In genomic region chr19:11578342-11579142, GRCh38 we compare ENCODE assay signal across 8 cellular contexts. TPM values are rescaled to one million over a fixed set of nuclear protein-coding genes. Genes with fewer than 3 reads are reported as not detected.
DNase-seq lines count a peak whose midpoint lies in the region; ATAC-seq, FAIRE-seq and TF ChIP-seq lines count a peak whose summit lies in the region.

No MANE protein-coding gene starts in this region.

- peaks cover 25% of the 10 kb centered on the region for H3K36me3 Mint-ChIP-seq in CD8-positive, alpha-beta T cell

- in situ Hi-C loops in GM12878 (cut with MboI) = loop anchor here (25.0 kb wide), 1 partner anchor 1584 kb away; the partner anchor contains the start of genes IER2 and STX10

- no peak for TF ChIP-seq EP300 in GM12878 (IDR thresholded peaks at IDR 0.05; ENCODE audit: borderline replicate concordance in 1 of 2, control insufficient read depth in 1 of 2, low read depth in 2 of 2, low read length in 2 of 2)

- peak in 5 of 7 experiments; percentile 23 to 66 (median 29) for DNase-seq in CD8-positive, alpha-beta T cell
- no peak for DNase-seq in GM12878 (ENCODE audit: low read depth, low spot score)
- DNase-seq in NCI-H748 treated with DMSO at 0.1 percent for 48 hours (lab: John Stamatoyannopoulos, UW) = no peak

- peaks cover 34% of the 10 kb centered on the region for H3K4me1 Mint-ChIP-seq in CD8-positive, alpha-beta T cell (ENCODE audit: low read depth)

- FAIRE-seq in GM12878 (lab: Jason Lieb, UNC) = no peak

- H3K4me1 ChIP-seq in CD8-positive, alpha-beta T cell (ENCODE audit: insufficient read depth, low read length) = peaks cover 39% of the 10 kb centered on the region
- peaks cover 34% of the 10 kb centered on the region for H3K4me1 ChIP-seq in OCI-LY3 (ENCODE audit: low read length)
- peaks cover 47% of the 10 kb centered on the region for H3K4me1 ChIP-seq in GM12878 (ENCODE audit: control insufficient read depth, insufficient read depth, low read length)
- peaks cover 0 to 13% (median 7%) of the 10 kb centered on the region in 4 donors for H3K4me1 ChIP-seq in liver (ENCODE audit: control insufficient read depth in 4 of 4, insufficient read depth in 4 of 4, low read length in 3 of 4)
- peaks cover 6% of the 10 kb centered on the region for H3K4me1 ChIP-seq in stomach smooth muscle (ENCODE audit: control insufficient read depth, insufficient read depth, low read length)

- peak overlapping the region; percentile 73 for H3K27ac Mint-ChIP-seq in CD8-positive, alpha-beta T cell

- H3K9ac ChIP-seq in OCI-LY3 (ENCODE audit: low read length) (no peak overlapping the region), GM12878 (ENCODE audit: control insufficient read depth, insufficient read depth, low read length) (peak overlapping the region; percentile 11), liver (ENCODE audit: low read depth in 1 of 2, low read length in 2 of 2) (peak overlapping the region; percentile 2 to 27), stomach smooth muscle (ENCODE audit: low read length in 2 of 2) (peak overlapping the region in 1 of 2 donors; percentile 20)

- CTCF ChIA-PET in CD8-positive, alpha-beta T cell (lab: Charles Lee) = interaction anchor here (0.8 to 2.3 kb wide), 2 partner anchors 12 to 19 kb away, joined by 4 to 7 read pairs; partner anchors contain the start of gene ELOF1
- CTCF ChIA-PET in GM12878 (lab: Yijun Ruan, JAX) = interaction anchor here (0.8 to 6.0 kb wide), 6 partner anchors 11 to 42 kb away, joined by 3 to 47 read pairs (median 4); no protein-coding TSS in a partner anchor

- RAD21 ChIA-PET in GM12878 (lab: Charles Lee; ENCODE audit: unreplicated experiment) = interaction anchor here (0.6 to 2.9 kb wide), 3 partner anchors 10 to 421 kb away, joined by 5 to 21 read pairs (median 6); no protein-coding TSS in a partner anchor

- peak overlapping the region; percentile 65 for H3K4me3 ChIP-seq in CD8-positive, alpha-beta T cell (ENCODE audit: low read depth, low read length)
- H3K4me3 ChIP-seq in OCI-LY3 (ENCODE audit: low read length) = no peak overlapping the region
- H3K4me3 ChIP-seq in GM12878 = peak overlapping the region; percentile 81
- H3K4me3 ChIP-seq in liver (ENCODE audit: low read depth in 1 of 3, low read length in 3 of 3) = peak overlapping the region in 2 of 3 donors; percentile 35 to 51
- H3K4me3 ChIP-seq in stomach smooth muscle (ENCODE audit: low read length in 2 of 2) = peak overlapping the region; percentile 13 to 57

- peak; percentile 68 for TF ChIP-seq POLR2A in GM12878 (IDR thresholded peaks at IDR 0.05; ENCODE audit: low read depth, low read length)

- TF ChIP-seq RAD21 in GM12878 (IDR thresholded peaks at IDR 0.05; ENCODE audit: insufficient read depth, low read depth, low read length) (no peak), liver (IDR thresholded peaks at IDR 0.05) (no peak)

- H4K20me1 ChIP-seq in OCI-LY3 (ENCODE audit: insufficient read depth, low read length) (no peaks in the 10 kb centered on the region), GM12878 (ENCODE audit: control insufficient read depth, insufficient read depth) (no peaks in the 10 kb centered on the region)

- H3K4me2 ChIP-seq in OCI-LY3 (ENCODE audit: low read length) = peak overlapping the region; percentile 22; the same call in 1 of the 2 replicates
- H3K4me2 ChIP-seq in GM12878 (ENCODE audit: control insufficient read depth, insufficient read depth) = peak overlapping the region; percentile 72

- no peaks in the 10 kb centered on the region for H3K27me3 ChIP-seq in CD8-positive, alpha-beta T cell (ENCODE audit: insufficient read depth, low read length)
- peaks cover 18% of the 10 kb centered on the region for H3K27me3 ChIP-seq in OCI-LY3 (ENCODE audit: low read depth, low read length)
- no peaks in the 10 kb centered on the region for H3K27me3 ChIP-seq in GM12878 (replicated peaks in 1 of 2; ENCODE audit: control insufficient read depth in 2 of 2, insufficient read depth in 2 of 2, low read length in 1 of 2)
- no peaks in the 10 kb centered on the region for H3K27me3 ChIP-seq in liver (ENCODE audit: control insufficient read depth in 4 of 4, insufficient read depth in 4 of 4, low read length in 3 of 4)
- H3K27me3 ChIP-seq in stomach smooth muscle (ENCODE audit: control insufficient read depth in 1 of 2, insufficient read depth in 2 of 2, low read length in 2 of 2) = peaks cover 7 to 12% of the 10 kb centered on the region in 2 donors

- H3K79me2 ChIP-seq in OCI-LY3 (ENCODE audit: low read length) (no peaks in the 10 kb centered on the region), GM12878 (ENCODE audit: control insufficient read depth, insufficient read depth, low read length) (no peaks in the 10 kb centered on the region; the same call in 1 of the 2 replicates)

- H2AFZ ChIP-seq in OCI-LY3 (ENCODE audit: low read depth, low read length) (no peak overlapping the region), GM12878 (ENCODE audit: control insufficient read depth, low read depth, low read length) (peak overlapping the region; percentile 72)

- WGBS in GM12878 (ENCODE audit: insufficient coverage, insufficient replicate concordance, low lambda C conversion rate, missing lambda C conversion rate) = 7% methylated on average over 58 of the region's 58 CpGs
- 16% methylated on average over 58 of the region's 58 CpGs for WGBS in liver

- SMC1A ChIA-PET in GM12878 (lab: Charles Lee; ENCODE audit: uncharacterized antibody, unreplicated experiment) = interaction anchor here (0.8 to 12.2 kb wide), 3 partner anchors 9 to 18 kb away, joined by 3 to 215 read pairs (median 84); partner anchors contain the start of gene ELOF1

- H3K4me3 Mint-ChIP-seq in CD8-positive, alpha-beta T cell = peak overlapping the region; percentile 81

- ATAC-seq in CD8-positive, alpha-beta T cell = peak; percentile 53
- ATAC-seq in GM12878 (peak; percentile 71), HG02884 (IDR thresholded peaks at IDR 0.05; ENCODE audit: unreplicated experiment) (no peak), GM18868 (IDR thresholded peaks at IDR 0.05; ENCODE audit: unreplicated experiment) (no peak)

- TF ChIP-seq CTCF in CD8-positive, alpha-beta T cell (IDR thresholded peaks at IDR 0.05) = no peak
- TF ChIP-seq CTCF in OCI-LY3 (IDR thresholded peaks at IDR 0.05; ENCODE audit: low read depth, low read length) (no peak), GM12878 (IDR thresholded peaks at IDR 0.05 in 2 of 3, conservative IDR thresholded peaks at IDR 0.05 in 1 of 3; ENCODE audit: control insufficient read depth in 2 of 3, extremely low read depth in 1 of 3, insufficient read depth in 1 of 3, low read depth in 3 of 3, low read length in 3 of 3) (no peak), liver (IDR thresholded peaks at IDR 0.05; ENCODE audit: low read depth, low read length, missing input control) (no peak)

- no peaks in the 10 kb centered on the region for H3K9me3 Mint-ChIP-seq in CD8-positive, alpha-beta T cell

- intact Hi-C loops in CD8-positive, alpha-beta T cell (cut with DNase I, micrococcal nuclease) = no loop called here
- intact Hi-C loops in GM12878 (cut with micrococcal nuclease; ENCODE audit: unreplicated experiment) = no loop called here

- H3K27ac ChIP-seq in CD8-positive, alpha-beta T cell (ENCODE audit: low read depth, low read length) = peak overlapping the region; percentile 31
- H3K27ac ChIP-seq in OCI-LY3 (ENCODE audit: low read length) (no peak overlapping the region), GM12878 (ENCODE audit: control insufficient read depth, insufficient read depth) (peak overlapping the region; percentile 25; the same call in 1 of the 2 replicates), liver (ENCODE audit: low read depth in 1 of 2, low read length in 2 of 2) (peak overlapping the region in 1 of 2 donors; percentile 46), stomach smooth muscle (ENCODE audit: low read length) (no peak overlapping the region)

- H3K36me3 ChIP-seq in CD8-positive, alpha-beta T cell (ENCODE audit: insufficient read depth, low read length) = no peaks in the 10 kb centered on the region
- H3K36me3 ChIP-seq in OCI-LY3 (replicated peaks; ENCODE audit: low read depth, low read length) (no peaks in the 10 kb centered on the region), GM12878 (ENCODE audit: control insufficient read depth in 2 of 2, insufficient read depth in 2 of 2, low read length in 1 of 2) (no peaks in the 10 kb centered on the region), liver (ENCODE audit: control insufficient read depth in 4 of 4, insufficient read depth in 3 of 4, low read depth in 1 of 4, low read length in 3 of 4) (no peaks in the 10 kb centered on the region), stomach smooth muscle (ENCODE audit: control insufficient read depth in 2 of 2, insufficient read depth in 2 of 2, low read length in 2 of 2) (no peaks in the 10 kb centered on the region)

- POLR2A ChIA-PET in CD8-positive, alpha-beta T cell (lab: Charles Lee) = interaction anchor here (0.6 to 2.0 kb wide), 5 partner anchors 10 to 715 kb away, joined by 3 to 8 read pairs (median 6); partner anchors contain the start of genes ECSIT and ELOF1
- POLR2A ChIA-PET in GM12878 (lab: Charles Lee) = interaction anchor here (0.7 to 9.0 kb wide), 6 partner anchors 10 to 1909 kb away, joined by 3 to 87 read pairs (median 4); partner anchors contain the start of gene ELOF1

- H3K9me3 ChIP-seq in CD8-positive, alpha-beta T cell (ENCODE audit: low read length) = no peaks in the 10 kb centered on the region
- H3K9me3 ChIP-seq in OCI-LY3 (ENCODE audit: insufficient read depth, low read length) (no peaks in the 10 kb centered on the region), GM12878 (replicated peaks; ENCODE audit: control insufficient read depth, insufficient read depth, low read length) (no peaks in the 10 kb centered on the region), liver (ENCODE audit: control insufficient read depth in 4 of 4, low read length in 3 of 4) (no peaks in the 10 kb centered on the region), stomach smooth muscle (ENCODE audit: control insufficient read depth in 2 of 2, low read length in 2 of 2) (no peaks in the 10 kb centered on the region)

- H3K27me3 Mint-ChIP-seq in CD8-positive, alpha-beta T cell (ENCODE audit: low read depth) = no peaks in the 10 kb centered on the region

- BruUV-seq in GM12878 (replicated peaks; lab: Mats Ljungman, UMichigan) = no TSS peak

RNA-seq across cellular contexts. Expression of gene ACP5, which starts 1.1 kb away (rescaled TPM):
- total RNA-seq in CD8-positive, alpha-beta T cell = 10 to 100 TPM; 10.6 to 13.5 TPM
- total RNA-seq in GM12878 (2013; cell fraction: nucleolus; rRNA removed) = 91.9 and 97.0 TPM in 2 replicates
- total RNA-seq in GM12878 (2014; rRNA removed) (70.0 TPM in 2 replicates), GM12878 (2014; rRNA removed; fragmentation: Illumina TruSeq; extraction: Trizol) (31.7 and 38.3 TPM in 2 replicates), GM12878 (2021) (43.6 and 46.9 TPM in 2 replicates), liver (10 to 100 TPM; 20.7 to 30.5 TPM)
- 31.6 TPM for polyA plus RNA-seq in GM12878 (2011; ENCODE audit: low read depth)
- polyA plus RNA-seq in GM12878 (2011; rRNA removed) (3.5 and 5.5 TPM in 2 replicates), GM12878 (2014; fragmentation: Illumina TruSeq; extraction: Trizol) (30.4 and 37.6 TPM in 2 replicates), GM12878 (2014; fragmentation: Nextera tagmentation; extraction: Ambion mirVana) (1 to 10 TPM; 1.0 to 2.2 TPM), GM12878 (2014; rRNA removed) (73.4 and 78.1 TPM in 2 replicates), GM12878 (2016; fragmentation: Nextera tagmentation; extraction: Ambion mirVana) (10 to 100 TPM; 35.9 to 36.0 TPM), liver (10 to 100 TPM; 18.6 to 26.9 TPM)
- polyA plus RNA-seq in GM12878 (2011; cell fraction: cytosol; rRNA removed) = 6.6 and 9.2 TPM in 2 replicates
- 6.7 and 9.2 TPM in 2 replicates for polyA plus RNA-seq in GM12878 (2011; cell fraction: nucleus; rRNA removed)
- polyA plus RNA-seq in GM12878 (2012) = 75.9 and 86.6 TPM in 2 replicates
- polyA minus RNA-seq in GM12878 (2011; rRNA and poly(A)+ RNA removed) = 2.0 and 5.2 TPM in 2 replicates
- polyA minus RNA-seq in GM12878 (2011; cell fraction: cytosol; rRNA and poly(A)+ RNA removed) = 0.94 and 1.4 TPM in 2 replicates
- 0.57 and 0.73 TPM in 2 replicates for polyA minus RNA-seq in GM12878 (2011; cell fraction: nucleus; rRNA and poly(A)+ RNA removed)

RNA-seq across cellular contexts. Expression of gene ZNF627, which starts 18.7 kb away (rescaled TPM):
- total RNA-seq in CD8-positive, alpha-beta T cell = 10 to 100 TPM; 10.7 to 11.0 TPM
- 33.2 and 33.4 TPM in 2 replicates for total RNA-seq in GM12878 (2013; cell fraction: nucleolus; rRNA removed)
- total RNA-seq in GM12878 (2014; rRNA removed) (10.9 and 12.5 TPM in 2 replicates), GM12878 (2014; rRNA removed; fragmentation: Illumina TruSeq; extraction: Trizol) (13.6 and 14.1 TPM in 2 replicates), GM12878 (2021) (9.8 and 10.3 TPM in 2 replicates), liver (1 to 10 TPM; 7.6 to 9.6 TPM)
- 5.9 TPM for polyA plus RNA-seq in GM12878 (2011; ENCODE audit: low read depth)
- polyA plus RNA-seq in GM12878 (2011; rRNA removed) (13.7 and 19.8 TPM in 2 replicates), GM12878 (2014; fragmentation: Illumina TruSeq; extraction: Trizol) (10.6 and 11.4 TPM in 2 replicates), GM12878 (2014; fragmentation: Nextera tagmentation; extraction: Ambion mirVana) (1 to 10 TPM; 5.1 to 5.4 TPM), GM12878 (2014; rRNA removed) (4.8 and 6.3 TPM in 2 replicates), GM12878 (2016; fragmentation: Nextera tagmentation; extraction: Ambion mirVana) (10 to 100 TPM in 1 of 2 experiments, 1 to 10 TPM in 1; 9.4 to 10.5 TPM), liver (1 to 10 TPM; 3.2 to 3.3 TPM)
- 6.4 and 8.5 TPM in 2 replicates for polyA plus RNA-seq in GM12878 (2011; cell fraction: cytosol; rRNA removed)
- polyA plus RNA-seq in GM12878 (2011; cell fraction: nucleus; rRNA removed) = 7.1 and 8.5 TPM in 2 replicates
- 5.8 and 8.1 TPM in 2 replicates for polyA plus RNA-seq in GM12878 (2012)
- 18.2 and 18.7 TPM in 2 replicates for polyA minus RNA-seq in GM12878 (2011; rRNA and poly(A)+ RNA removed)
- polyA minus RNA-seq in GM12878 (2011; cell fraction: cytosol; rRNA and poly(A)+ RNA removed) = 4.8 and 10.2 TPM in 2 replicates
- 3.7 and 5.0 TPM in 2 replicates for polyA minus RNA-seq in GM12878 (2011; cell fraction: nucleus; rRNA and poly(A)+ RNA removed)

RNA-seq across cellular contexts. Expression of gene ELOF1, which starts 19.5 kb away (rescaled TPM):
- 10 to 100 TPM; 40.3 to 41.0 TPM for total RNA-seq in CD8-positive, alpha-beta T cell
- total RNA-seq in GM12878 (2013; cell fraction: nucleolus; rRNA removed) = 15.3 and 21.9 TPM in 2 replicates
- 75.7 and 81.2 TPM in 2 replicates for total RNA-seq in GM12878 (2014; rRNA removed)
- total RNA-seq in GM12878 (2014; rRNA removed; fragmentation: Illumina TruSeq; extraction: Trizol) = 89.0 and 98.0 TPM in 2 replicates
- total RNA-seq in GM12878 (2021) = 85.1 and 88.2 TPM in 2 replicates
- 27.8 TPM for polyA plus RNA-seq in GM12878 (2011; ENCODE audit: low read depth)
- 24.6 and 37.9 TPM in 2 replicates for polyA plus RNA-seq in GM12878 (2011; rRNA removed)
- 95.7 and 121 TPM in 2 replicates for polyA plus RNA-seq in GM12878 (2011; cell fraction: cytosol; rRNA removed)
- polyA plus RNA-seq in GM12878 (2011; cell fraction: nucleus; rRNA removed) = 54.4 and 68.3 TPM in 2 replicates
- 68.6 and 69.1 TPM in 2 replicates for polyA plus RNA-seq in GM12878 (2012)
- 56.3 and 97.7 TPM in 2 replicates for polyA plus RNA-seq in GM12878 (2014; fragmentation: Illumina TruSeq; extraction: Trizol)
- polyA plus RNA-seq in GM12878 (2014; fragmentation: Nextera tagmentation; extraction: Ambion mirVana) = 10 to 100 TPM; 11.7 to 28.6 TPM
- 106 and 127 TPM in 2 replicates for polyA plus RNA-seq in GM12878 (2014; rRNA removed)
- polyA plus RNA-seq in GM12878 (2016; fragmentation: Nextera tagmentation; extraction: Ambion mirVana) = 100 to 1,000 TPM; 118 to 124 TPM
- polyA minus RNA-seq in GM12878 (2011; rRNA and poly(A)+ RNA removed) = 28.5 and 59.0 TPM in 2 replicates
- polyA minus RNA-seq in GM12878 (2011; cell fraction: cytosol; rRNA and poly(A)+ RNA removed) = 21.9 and 29.0 TPM in 2 replicates
- polyA minus RNA-seq in GM12878 (2011; cell fraction: nucleus; rRNA and poly(A)+ RNA removed) = 14.0 and 29.9 TPM in 2 replicates
- total RNA-seq in liver = 10 to 100 TPM; 11.1 to 15.5 TPM
- polyA plus RNA-seq in liver = 10 to 100 TPM; 32.5 to 37.9 TPM

RNA-seq across cellular contexts. Expression of gene CNN1, which starts 39.9 kb away (rescaled TPM):
- not detected for total RNA-seq in CD8-positive, alpha-beta T cell
- total RNA-seq in GM12878 (2013; cell fraction: nucleolus; rRNA removed) = 0.40 TPM in 1 of 2 replicates, not detected in the other
- total RNA-seq in GM12878 (2014; rRNA removed) = 0.40 and 0.71 TPM in 2 replicates
- 0.31 and 0.46 TPM in 2 replicates for total RNA-seq in GM12878 (2014; rRNA removed; fragmentation: Illumina TruSeq; extraction: Trizol)
- total RNA-seq in GM12878 (2021) = 0.44 and 0.48 TPM in 2 replicates
- 0.25 TPM for polyA plus RNA-seq in GM12878 (2011; ENCODE audit: low read depth)
- 0.15 and 0.19 TPM in 2 replicates for polyA plus RNA-seq in GM12878 (2011; rRNA removed)
- 0.12 and 0.16 TPM in 2 replicates for polyA plus RNA-seq in GM12878 (2011; cell fraction: cytosol; rRNA removed)
- polyA plus RNA-seq in GM12878 (2011; cell fraction: nucleus; rRNA removed) = not detected in 2 replicates
- polyA plus RNA-seq in GM12878 (2012) = 0.20 and 0.55 TPM in 2 replicates
- polyA plus RNA-seq in GM12878 (2014; fragmentation: Illumina TruSeq; extraction: Trizol) = 0.19 TPM in 1 of 2 replicates, not detected in the other
- under 1 TPM; 0.03 to 0.04 TPM for polyA plus RNA-seq in GM12878 (2014; fragmentation: Nextera tagmentation; extraction: Ambion mirVana)
- polyA plus RNA-seq in GM12878 (2014; rRNA removed) = 0.22 and 0.55 TPM in 2 replicates
- under 1 TPM in 1 of 2 experiments, not detected in 1; 0.58 TPM for polyA plus RNA-seq in GM12878 (2016; fragmentation: Nextera tagmentation; extraction: Ambion mirVana)
- polyA minus RNA-seq in GM12878 (2011; rRNA and poly(A)+ RNA removed) = 0.82 TPM in 1 of 2 replicates, not detected in the other
- not detected in 2 replicates for polyA minus RNA-seq in GM12878 (2011; cell fraction: cytosol; rRNA and poly(A)+ RNA removed)
- not detected in 2 replicates for polyA minus RNA-seq in GM12878 (2011; cell fraction: nucleus; rRNA and poly(A)+ RNA removed)
- total RNA-seq in liver = 1 to 10 TPM in 1 of 2 donors, under 1 TPM in 1; 0.09 to 5.9 TPM
- 1 to 10 TPM in 1 of 2 donors, under 1 TPM in 1; 0.29 to 4.1 TPM for polyA plus RNA-seq in liver

RNA-seq across cellular contexts. Expression of gene ECSIT, which starts 49.6 kb away (rescaled TPM):
- 10 to 100 TPM; 31.1 to 32.4 TPM for total RNA-seq in CD8-positive, alpha-beta T cell
- 19.2 and 23.6 TPM in 2 replicates for total RNA-seq in GM12878 (2013; cell fraction: nucleolus; rRNA removed)
- total RNA-seq in GM12878 (2014; rRNA removed) (56.8 and 59.6 TPM in 2 replicates), GM12878 (2014; rRNA removed; fragmentation: Illumina TruSeq; extraction: Trizol) (20.0 and 24.0 TPM in 2 replicates), GM12878 (2021) (52.7 and 54.6 TPM in 2 replicates), liver (10 to 100 TPM; 20.5 to 34.9 TPM)
- polyA plus RNA-seq in GM12878 (2011; ENCODE audit: low read depth) = 13.4 TPM
- polyA plus RNA-seq in GM12878 (2011; rRNA removed) (23.9 and 46.7 TPM in 2 replicates), GM12878 (2014; fragmentation: Illumina TruSeq; extraction: Trizol) (5.7 and 24.0 TPM in 2 replicates), GM12878 (2014; fragmentation: Nextera tagmentation; extraction: Ambion mirVana) (1 to 10 TPM; 1.0 to 4.9 TPM), GM12878 (2014; rRNA removed) (40.3 and 50.2 TPM in 2 replicates), GM12878 (2016; fragmentation: Nextera tagmentation; extraction: Ambion mirVana) (10 to 100 TPM; 42.3 to 43.6 TPM), liver (10 to 100 TPM; 27.2 to 37.4 TPM)
- polyA plus RNA-seq in GM12878 (2011; cell fraction: cytosol; rRNA removed) = 81.8 and 91.6 TPM in 2 replicates
- 67.1 and 69.0 TPM in 2 replicates for polyA plus RNA-seq in GM12878 (2011; cell fraction: nucleus; rRNA removed)
- 30.1 and 30.5 TPM in 2 replicates for polyA plus RNA-seq in GM12878 (2012)
- polyA minus RNA-seq in GM12878 (2011; rRNA and poly(A)+ RNA removed) = 75.5 and 94.3 TPM in 2 replicates
- 30.3 and 35.7 TPM in 2 replicates for polyA minus RNA-seq in GM12878 (2011; cell fraction: cytosol; rRNA and poly(A)+ RNA removed)
- polyA minus RNA-seq in GM12878 (2011; cell fraction: nucleus; rRNA and poly(A)+ RNA removed) = 10.9 and 16.4 TPM in 2 replicates

Comparison
In these comparisons a context has a peak if more than half of its experiments do, and no peak if none do; other contexts are left out.
1. ATAC-seq: peak in CD8-positive, alpha-beta T cell (single experiment) and GM12878 (single experiment); none in HG02884 (single experiment) and GM18868 (single experiment).
2. DNase-seq: peak in CD8-positive, alpha-beta T cell (5 of 7); none in GM12878 (single experiment) and NCI-H748 treated with DMSO at 0.1 percent for 48 hours (single experiment).
3. H3K27ac ChIP-seq: peak in CD8-positive, alpha-beta T cell (single experiment) and GM12878 (single experiment); none in OCI-LY3 (single experiment) and stomach smooth muscle (single experiment).